ENCODE assay signal across 1 cellular context in the genomic region with DNA sequence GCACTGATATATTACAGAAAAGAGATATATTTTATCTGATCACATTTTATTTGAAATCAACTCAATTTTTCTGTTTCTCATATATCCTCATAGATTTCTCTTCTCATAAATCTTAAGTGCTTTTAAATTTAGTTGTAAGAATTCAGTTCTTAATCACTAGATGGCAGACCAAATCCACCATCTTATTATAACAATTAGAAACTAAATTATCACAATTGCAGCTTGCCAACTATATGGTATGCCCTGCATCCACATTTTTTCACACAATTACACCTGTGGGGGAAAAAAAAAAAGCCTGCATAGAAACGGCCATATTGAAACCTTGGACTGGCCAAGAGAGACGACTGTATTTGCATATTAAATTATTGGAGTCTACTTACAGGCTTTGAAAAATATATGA.
TF ChIP-seq lines count a peak whose summit lies in the region.

No MANE protein-coding gene starts in this region.

TF ChIP-seq in GM12878, 131 proteins besides CTCF, POLR2A, EP300 and RAD21:
- TF ChIP-seq, protein P1, sequence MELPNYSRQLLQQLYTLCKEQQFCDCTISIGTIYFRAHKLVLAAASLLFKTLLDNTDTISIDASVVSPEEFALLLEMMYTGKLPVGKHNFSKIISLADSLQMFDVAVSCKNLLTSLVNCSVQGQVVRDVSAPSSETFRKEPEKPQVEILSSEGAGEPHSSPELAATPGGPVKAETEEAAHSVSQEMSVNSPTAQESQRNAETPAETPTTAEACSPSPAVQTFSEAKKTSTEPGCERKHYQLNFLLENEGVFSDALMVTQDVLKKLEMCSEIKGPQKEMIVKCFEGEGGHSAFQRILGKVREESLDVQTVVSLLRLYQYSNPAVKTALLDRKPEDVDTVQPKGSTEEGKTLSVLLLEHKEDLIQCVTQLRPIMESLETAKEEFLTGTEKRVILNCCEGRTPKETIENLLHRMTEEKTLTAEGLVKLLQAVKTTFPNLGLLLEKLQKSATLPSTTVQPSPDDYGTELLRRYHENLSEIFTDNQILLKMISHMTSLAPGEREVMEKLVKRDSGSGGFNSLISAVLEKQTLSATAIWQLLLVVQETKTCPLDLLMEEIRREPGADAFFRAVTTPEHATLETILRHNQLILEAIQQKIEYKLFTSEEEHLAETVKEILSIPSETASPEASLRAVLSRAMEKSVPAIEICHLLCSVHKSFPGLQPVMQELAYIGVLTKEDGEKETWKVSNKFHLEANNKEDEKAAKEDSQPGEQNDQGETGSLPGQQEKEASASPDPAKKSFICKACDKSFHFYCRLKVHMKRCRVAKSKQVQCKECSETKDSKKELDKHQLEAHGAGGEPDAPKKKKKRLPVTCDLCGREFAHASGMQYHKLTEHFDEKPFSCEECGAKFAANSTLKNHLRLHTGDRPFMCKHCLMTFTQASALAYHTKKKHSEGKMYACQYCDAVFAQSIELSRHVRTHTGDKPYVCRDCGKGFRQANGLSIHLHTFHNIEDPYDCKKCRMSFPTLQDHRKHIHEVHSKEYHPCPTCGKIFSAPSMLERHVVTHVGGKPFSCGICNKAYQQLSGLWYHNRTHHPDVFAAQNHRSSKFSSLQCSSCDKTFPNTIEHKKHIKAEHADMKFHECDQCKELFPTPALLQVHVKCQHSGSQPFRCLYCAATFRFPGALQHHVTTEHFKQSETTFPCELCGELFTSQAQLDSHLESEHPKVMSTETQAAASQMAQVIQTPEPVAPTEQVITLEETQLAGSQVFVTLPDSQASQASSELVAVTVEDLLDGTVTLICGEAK (IDR thresholded peaks at IDR 0.05; ENCODE audit: borderline replicate concordance), result no peak
- TF ChIP-seq PAX8 (IDR thresholded peaks at IDR 0.05) (no peak), FOXK2 (IDR thresholded peaks at IDR 0.05) (no peak), SREBF1 (IDR thresholded peaks at IDR 0.05; ENCODE audit: low read length) (no peak), GABPA (IDR thresholded peaks at IDR 0.05; ENCODE audit: low read depth) (no peak), SUZ12 (IDR thresholded peaks at IDR 0.05; ENCODE audit: unreplicated experiment) (no peak), CHD4 (IDR thresholded peaks at IDR 0.05) (no peak), EED (IDR thresholded peaks at IDR 0.05; ENCODE audit: low read depth) (no peak), ZBED1 (IDR thresholded peaks at IDR 0.05; ENCODE audit: borderline replicate concordance) (no peak), RUNX3 (IDR thresholded peaks at IDR 0.05; ENCODE audit: low read length) (no peak), BCL3 (IDR thresholded peaks at IDR 0.05; ENCODE audit: borderline replicate concordance, insufficient read depth, low read depth, low read length, poor library complexity, severe bottlenecking) (no peak), NFXL1 (IDR thresholded peaks at IDR 0.05; ENCODE audit: borderline replicate concordance) (no peak), YBX1 (IDR thresholded peaks at IDR 0.05) (no peak), MEF2A (IDR thresholded peaks at IDR 0.05; ENCODE audit: insufficient read depth, low read depth, low read length) (no peak), SMAD1 (IDR thresholded peaks at IDR 0.05; ENCODE audit: low read depth, partially characterized antibody) (no peak), ETV6 (conservative IDR thresholded peaks at IDR 0.05 in 1 of 2, IDR thresholded peaks at IDR 0.05 in 1 of 2; ENCODE audit: borderline replicate concordance in 1 of 2, low read depth in 1 of 2) (no peak)
- TF ChIP-seq, protein P2, sequence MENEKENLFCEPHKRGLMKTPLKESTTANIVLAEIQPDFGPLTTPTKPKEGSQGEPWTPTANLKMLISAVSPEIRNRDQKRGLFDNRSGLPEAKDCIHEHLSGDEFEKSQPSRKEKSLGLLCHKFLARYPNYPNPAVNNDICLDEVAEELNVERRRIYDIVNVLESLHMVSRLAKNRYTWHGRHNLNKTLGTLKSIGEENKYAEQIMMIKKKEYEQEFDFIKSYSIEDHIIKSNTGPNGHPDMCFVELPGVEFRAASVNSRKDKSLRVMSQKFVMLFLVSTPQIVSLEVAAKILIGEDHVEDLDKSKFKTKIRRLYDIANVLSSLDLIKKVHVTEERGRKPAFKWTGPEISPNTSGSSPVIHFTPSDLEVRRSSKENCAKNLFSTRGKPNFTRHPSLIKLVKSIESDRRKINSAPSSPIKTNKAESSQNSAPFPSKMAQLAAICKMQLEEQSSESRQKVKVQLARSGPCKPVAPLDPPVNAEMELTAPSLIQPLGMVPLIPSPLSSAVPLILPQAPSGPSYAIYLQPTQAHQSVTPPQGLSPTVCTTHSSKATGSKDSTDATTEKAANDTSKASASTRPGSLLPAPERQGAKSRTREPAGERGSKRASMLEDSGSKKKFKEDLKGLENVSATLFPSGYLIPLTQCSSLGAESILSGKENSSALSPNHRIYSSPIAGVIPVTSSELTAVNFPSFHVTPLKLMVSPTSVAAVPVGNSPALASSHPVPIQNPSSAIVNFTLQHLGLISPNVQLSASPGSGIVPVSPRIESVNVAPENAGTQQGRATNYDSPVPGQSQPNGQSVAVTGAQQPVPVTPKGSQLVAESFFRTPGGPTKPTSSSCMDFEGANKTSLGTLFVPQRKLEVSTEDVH (IDR thresholded peaks at IDR 0.05; ENCODE audit: low read depth, partially characterized antibody), result no peak
- TF ChIP-seq, protein P3, sequence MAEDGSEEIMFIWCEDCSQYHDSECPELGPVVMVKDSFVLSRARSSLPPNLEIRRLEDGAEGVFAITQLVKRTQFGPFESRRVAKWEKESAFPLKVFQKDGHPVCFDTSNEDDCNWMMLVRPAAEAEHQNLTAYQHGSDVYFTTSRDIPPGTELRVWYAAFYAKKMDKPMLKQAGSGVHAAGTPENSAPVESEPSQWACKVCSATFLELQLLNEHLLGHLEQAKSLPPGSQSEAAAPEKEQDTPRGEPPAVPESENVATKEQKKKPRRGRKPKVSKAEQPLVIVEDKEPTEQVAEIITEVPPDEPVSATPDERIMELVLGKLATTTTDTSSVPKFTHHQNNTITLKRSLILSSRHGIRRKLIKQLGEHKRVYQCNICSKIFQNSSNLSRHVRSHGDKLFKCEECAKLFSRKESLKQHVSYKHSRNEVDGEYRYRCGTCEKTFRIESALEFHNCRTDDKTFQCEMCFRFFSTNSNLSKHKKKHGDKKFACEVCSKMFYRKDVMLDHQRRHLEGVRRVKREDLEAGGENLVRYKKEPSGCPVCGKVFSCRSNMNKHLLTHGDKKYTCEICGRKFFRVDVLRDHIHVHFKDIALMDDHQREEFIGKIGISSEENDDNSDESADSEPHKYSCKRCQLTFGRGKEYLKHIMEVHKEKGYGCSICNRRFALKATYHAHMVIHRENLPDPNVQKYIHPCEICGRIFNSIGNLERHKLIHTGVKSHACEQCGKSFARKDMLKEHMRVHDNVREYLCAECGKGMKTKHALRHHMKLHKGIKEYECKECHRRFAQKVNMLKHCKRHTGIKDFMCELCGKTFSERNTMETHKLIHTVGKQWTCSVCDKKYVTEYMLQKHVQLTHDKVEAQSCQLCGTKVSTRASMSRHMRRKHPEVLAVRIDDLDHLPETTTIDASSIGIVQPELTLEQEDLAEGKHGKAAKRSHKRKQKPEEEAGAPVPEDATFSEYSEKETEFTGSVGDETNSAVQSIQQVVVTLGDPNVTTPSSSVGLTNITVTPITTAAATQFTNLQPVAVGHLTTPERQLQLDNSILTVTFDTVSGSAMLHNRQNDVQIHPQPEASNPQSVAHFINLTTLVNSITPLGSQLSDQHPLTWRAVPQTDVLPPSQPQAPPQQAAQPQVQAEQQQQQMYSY (CRISPR knock-in tag; IDR thresholded peaks at IDR 0.05), result no peak
- TF ChIP-seq, protein P4, sequence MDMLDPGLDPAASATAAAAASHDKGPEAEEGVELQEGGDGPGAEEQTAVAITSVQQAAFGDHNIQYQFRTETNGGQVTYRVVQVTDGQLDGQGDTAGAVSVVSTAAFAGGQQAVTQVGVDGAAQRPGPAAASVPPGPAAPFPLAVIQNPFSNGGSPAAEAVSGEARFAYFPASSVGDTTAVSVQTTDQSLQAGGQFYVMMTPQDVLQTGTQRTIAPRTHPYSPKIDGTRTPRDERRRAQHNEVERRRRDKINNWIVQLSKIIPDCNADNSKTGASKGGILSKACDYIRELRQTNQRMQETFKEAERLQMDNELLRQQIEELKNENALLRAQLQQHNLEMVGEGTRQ (IDR thresholded peaks at IDR 0.05; ENCODE audit: borderline replicate concordance, low read depth, low read length), result no peak
